In genomic region chr10:115558252-115558651, GRCh38 we compare ENCODE assay signal across 14 cellular contexts.
DNase-seq lines count a peak whose midpoint lies in the region; ATAC-seq and TF ChIP-seq lines count a peak whose summit lies in the region.
"Had no signal": no experiment of that assay in that cellular context is flagged by ENCODE, and none has a peak within 500 bp of the region (broad histone marks: within the 10 kb centered on the region; RNA-seq: fewer than 3 reads in every experiment).

No MANE protein-coding gene starts in this region.

- no CpG with 5 or more reads among the region's 3 CpGs for WGBS in iPS DF 6.9 (ENCODE audit: insufficient coverage, insufficient read length)

- peaks cover 20% of the 10 kb centered on the region for H3K4me1 Mint-ChIP-seq in WTC11
- H3K4me1 Mint-ChIP-seq in neural progenitor cell: peaks cover 5% of the 10 kb centered on the region
- no peaks in the 10 kb centered on the region for H3K4me1 Mint-ChIP-seq in stimulated activated naive CD8-positive, alpha-beta T cell treated with anti-CD3 and anti-CD28 coated beads, Interleukin-15, amount 100 ng/mL, for 72 hours
- H3K4me1 Mint-ChIP-seq: B cell; CD4-positive, alpha-beta memory T cell; IgD-negative memory B cell had no signal

- H3K9me3 Mint-ChIP-seq in WTC11 (no peaks in the 10 kb centered on the region), neural progenitor cell (no peaks in the 10 kb centered on the region)
- H3K9me3 Mint-ChIP-seq in stimulated activated naive CD8-positive, alpha-beta T cell treated with anti-CD3 and anti-CD28 coated beads, Interleukin-15, amount 100 ng/mL, for 72 hours: peaks cover 0 to 7% of the 10 kb centered on the region in 2 donors

- H3K9ac ChIP-seq in neural progenitor cell: no peak overlapping the region

- no peaks in the 10 kb centered on the region for H4K20me1 ChIP-seq in neural progenitor cell (ENCODE audit: low read depth)

- H3K4me3 ChIP-seq in H7 (ENCODE audit: insufficient read depth, low read depth, low read length) (no peak overlapping the region), iPS DF 6.9 (ENCODE audit: low read length) (no peak overlapping the region), neural progenitor cell (no peak overlapping the region)

- H3F3A ChIP-seq in neural progenitor cell (ENCODE audit: low read depth): no peaks in the 10 kb centered on the region

- H2AFZ ChIP-seq in neural progenitor cell (replicated peaks): peak overlapping the region; percentile 65

- H3K4me1 ChIP-seq in iPS DF 6.9 (ENCODE audit: control insufficient read depth, insufficient read depth, low read length) (no peaks in the 10 kb centered on the region), neural progenitor cell (peaks cover 6% of the 10 kb centered on the region)

- CTCF ChIA-PET in WTC11 (lab: Charles Lee): no interaction called here

- H3K27ac ChIP-seq in iPS DF 6.9 (ENCODE audit: low read length): no peak overlapping the region
- no peak overlapping the region for H3K27ac ChIP-seq in neural progenitor cell
- H3K27ac ChIP-seq: C4-2B had no signal

- no peak for TF ChIP-seq CTCF in WTC11 (IDR thresholded peaks at IDR 0.05)
- no peak for TF ChIP-seq CTCF in neural progenitor cell (IDR thresholded peaks at IDR 0.05)

- DNase-seq in H7 (peak; percentile 8), WTC11 (ENCODE audit: low spot score) (peak; percentile 14), iPS DF 6.9 (ENCODE audit: low read depth, low spot score) (peak; percentile 4), neural progenitor cell (ENCODE audit: low spot score) (peak; percentile 30), middle frontal gyrus (ENCODE audit: extremely low spot score, low spot score) (no peak)
- DNase-seq in stimulated activated naive CD8-positive, alpha-beta T cell treated with anti-CD3 and anti-CD28 coated beads, Interleukin-15, amount 100 ng/mL, for 72 hours: no peak
- DNase-seq: ACHN; CD4-positive, alpha-beta memory T cell; DND-41; GF-D8 had no signal

- H3K9me3 ChIP-seq in iPS DF 6.9 (ENCODE audit: control insufficient read depth, insufficient read depth, low read length) (no peaks in the 10 kb centered on the region), neural progenitor cell (ENCODE audit: low read depth) (no peaks in the 10 kb centered on the region)

- no peaks in the 10 kb centered on the region for H3K36me3 ChIP-seq in H7 (replicated peaks; ENCODE audit: control insufficient read depth, insufficient read depth, low read length)
- H3K36me3 ChIP-seq in iPS DF 6.9 (ENCODE audit: control insufficient read depth, insufficient read depth, low read length): no peaks in the 10 kb centered on the region
- H3K36me3 ChIP-seq in neural progenitor cell: no peaks in the 10 kb centered on the region

- H3K27me3 ChIP-seq in H7 (ENCODE audit: control insufficient read depth, insufficient read depth, low read length) (no peaks in the 10 kb centered on the region), iPS DF 6.9 (ENCODE audit: control insufficient read depth, insufficient read depth, low read length) (no peaks in the 10 kb centered on the region), neural progenitor cell (no peaks in the 10 kb centered on the region)

- POLR2A ChIA-PET in WTC11 (lab: Charles Lee): no interaction called here

- no peak overlapping the region for H3K4me2 ChIP-seq in neural progenitor cell

- H3K27me3 Mint-ChIP-seq in WTC11 (ENCODE audit: low read depth) (no peaks in the 10 kb centered on the region), neural progenitor cell (ENCODE audit: insufficient read depth, low read depth) (no peaks in the 10 kb centered on the region)
- no peaks in the 10 kb centered on the region for H3K27me3 Mint-ChIP-seq in stimulated activated naive CD8-positive, alpha-beta T cell treated with anti-CD3 and anti-CD28 coated beads, Interleukin-15, amount 100 ng/mL, for 72 hours
- H3K27me3 Mint-ChIP-seq: B cell; CD4-positive, alpha-beta memory T cell; IgD-negative memory B cell had no signal

- H3K79me2 ChIP-seq in neural progenitor cell (ENCODE audit: low read depth): no peaks in the 10 kb centered on the region

- H3K27ac Mint-ChIP-seq in WTC11 (no peak overlapping the region), neural progenitor cell (peak overlapping the region; percentile 29)
- H3K27ac Mint-ChIP-seq in stimulated activated naive CD8-positive, alpha-beta T cell treated with anti-CD3 and anti-CD28 coated beads, Interleukin-15, amount 100 ng/mL, for 72 hours: no peak overlapping the region
- H3K27ac Mint-ChIP-seq: B cell; CD4-positive, alpha-beta memory T cell; IgD-negative memory B cell had no signal

- ATAC-seq in WTC11 (peak; percentile 97), GM21360 (IDR thresholded peaks at IDR 0.05; ENCODE audit: unreplicated experiment) (no peak)
- ATAC-seq in stimulated activated naive CD8-positive, alpha-beta T cell treated with anti-CD3 and anti-CD28 coated beads, Interleukin-15, amount 100 ng/mL, for 72 hours: no peak

- no peaks in the 10 kb centered on the region for H3K36me3 Mint-ChIP-seq in WTC11
- H3K36me3 Mint-ChIP-seq in neural progenitor cell: no peaks in the 10 kb centered on the region
- H3K36me3 Mint-ChIP-seq: CD4-positive, alpha-beta memory T cell; IgD-negative memory B cell had no signal

- H3K4me3 Mint-ChIP-seq in WTC11 (no peak overlapping the region), neural progenitor cell (no peak overlapping the region)
- H3K4me3 Mint-ChIP-seq in stimulated activated naive CD8-positive, alpha-beta T cell treated with anti-CD3 and anti-CD28 coated beads, Interleukin-15, amount 100 ng/mL, for 72 hours: no peak overlapping the region
- H3K4me3 Mint-ChIP-seq: B cell; CD4-positive, alpha-beta memory T cell; IgD-negative memory B cell had no signal

TF ChIP-seq in WTC11, 78 proteins besides CTCF, POLR2A, EP300 and RAD21:
- TF ChIP-seq TCF7 (CRISPR knock-in tag; IDR thresholded peaks at IDR 0.05; ENCODE audit: low read depth) (no peak), ZMAT4 (CRISPR knock-in tag; IDR thresholded peaks at IDR 0.05) (no peak), ZNF232 (CRISPR knock-in tag; IDR thresholded peaks at IDR 0.05) (no peak), GRHL2 (CRISPR knock-in tag; IDR thresholded peaks at IDR 0.05; ENCODE audit: insufficient replicate concordance, severe bottlenecking) (no peak), TEAD1 (CRISPR knock-in tag; IDR thresholded peaks at IDR 0.05) (no peak), IRF2 (CRISPR knock-in tag; IDR thresholded peaks at IDR 0.05; ENCODE audit: borderline replicate concordance, low read depth) (no peak), E2F5 (CRISPR knock-in tag; IDR thresholded peaks at IDR 0.05) (no peak), CBFB (CRISPR knock-in tag; IDR thresholded peaks at IDR 0.05; ENCODE audit: low read depth) (no peak), SP1 (CRISPR knock-in tag; conservative IDR thresholded peaks at IDR 0.05) (no peak), MYBL2 (CRISPR knock-in tag; IDR thresholded peaks at IDR 0.05) (no peak), E2F4 (CRISPR knock-in tag; IDR thresholded peaks at IDR 0.05; ENCODE audit: borderline replicate concordance, low read depth) (no peak), NR2C2 (CRISPR knock-in tag; IDR thresholded peaks at IDR 0.05) (no peak), TP53 (CRISPR knock-in tag; IDR thresholded peaks at IDR 0.05) (no peak), MXD4 (CRISPR knock-in tag; IDR thresholded peaks at IDR 0.05; ENCODE audit: borderline replicate concordance) (no peak), RORB (CRISPR knock-in tag; IDR thresholded peaks at IDR 0.05) (no peak), NR1H2 (CRISPR knock-in tag; IDR thresholded peaks at IDR 0.05) (no peak), CREB1 (CRISPR knock-in tag; IDR thresholded peaks at IDR 0.05) (no peak), USF2 (CRISPR knock-in tag; IDR thresholded peaks at IDR 0.05) (no peak)

Comparison
In these comparisons a context has a peak if more than half of its experiments do, and no peak if none do; other contexts are left out.
1. DNase-seq: peak in H7 (single experiment), WTC11 (single experiment), iPS DF 6.9 (single experiment) and neural progenitor cell (single experiment); none in middle frontal gyrus (single experiment) and stimulated activated naive CD8-positive, alpha-beta T cell treated with anti-CD3 and anti-CD28 coated beads, Interleukin-15, amount 100 ng/mL, for 72 hours (0 of 2).